Comparison of ENCODE assay signal across 11 cellular contexts in genomic region chr2:124625561-124625960, GRCh38.
"Had no signal": no experiment of that assay in that cellular context is flagged by ENCODE, and none has a peak within 500 bp of the region (broad histone marks: within the 10 kb centered on the region; RNA-seq: fewer than 3 reads in every experiment).

No MANE protein-coding gene starts in this region.

- H3K9me3 Mint-ChIP-seq: GM23338, H9 had no signal

- H3K9me3 ChIP-seq: HAP-1 had no signal

- H3K27ac ChIP-seq: GM23248 had no signal

- H3K4me2 ChIP-seq: GM23338 had no signal

- H3K4me1 Mint-ChIP-seq: GM23338, H9 had no signal

- H3K36me3 ChIP-seq: HAP-1 had no signal

- H3K27ac Mint-ChIP-seq: GM23338, H9, HFFc6 had no signal

- H3K4me1 ChIP-seq: HAP-1 had no signal

- H3K9ac ChIP-seq: GM23248 had no signal

- DNase-seq: GM23248, GOT3, H7, H9, HCEC 1CT, HFFc6 had no signal

- H3K4me3 ChIP-seq: GM23248, GM23338, HAP-1 had no signal

- H3K4me3 Mint-ChIP-seq: GM23338, H9, HFFc6 had no signal

- FAIRE-seq: H1, H54 had no signal

- ATAC-seq: GM23338, HCT116 had no signal

- H2AFZ ChIP-seq: GM23248, GM23338 had no signal
